Comparison of ENCODE assay signal across 1 cellular context in genomic region chr12:82176016-82176415, GRCh38.
TF ChIP-seq lines count a peak whose summit lies in the region.

No MANE protein-coding gene starts in this region.

TF ChIP-seq in GM23338, 12 proteins besides CTCF, POLR2A, EP300 and RAD21:
- TF ChIP-seq ZNF462 (CRISPR knock-in tag; IDR thresholded peaks at IDR 0.05) (no peak), EZH2phosphoT487 (IDR thresholded peaks at IDR 0.05; ENCODE audit: unreplicated experiment) (no peak), ETS1 (IDR thresholded peaks at IDR 0.05) (no peak), POLR2AphosphoS5 (IDR thresholded peaks at IDR 0.05; ENCODE audit: low read depth) (no peak), EZH2 (IDR thresholded peaks at IDR 0.05; ENCODE audit: low read depth, unreplicated experiment) (no peak), CREB1 (CRISPR knock-in tag; IDR thresholded peaks at IDR 0.05; ENCODE audit: low read depth) (no peak), REST (IDR thresholded peaks at IDR 0.05; ENCODE audit: unreplicated experiment) (no peak), ZNF331 (CRISPR knock-in tag; IDR thresholded peaks at IDR 0.05; ENCODE audit: low read depth) (no peak), JUNB (IDR thresholded peaks at IDR 0.05; ENCODE audit: unreplicated experiment) (no peak), ZNF114 (CRISPR knock-in tag; IDR thresholded peaks at IDR 0.05) (no peak), NANOG (IDR thresholded peaks at IDR 0.05; ENCODE audit: borderline replicate concordance) (no peak), STAT1 (IDR thresholded peaks at IDR 0.05; ENCODE audit: unreplicated experiment) (no peak)
TF ChIP-seq in GM23338: peak in this region for 0.
